ENCODE assay signal across 1 cellular context in genomic region chr10:100303724-100304319, GRCh38.
TF ChIP-seq lines count a peak whose summit lies in the region.

No MANE protein-coding gene starts in this region.

TF ChIP-seq in HepG2, 621 proteins besides CTCF, POLR2A, EP300 and RAD21:
- TF ChIP-seq STAG1 (CRISPR knock-in tag; IDR thresholded peaks at IDR 0.05) (peak; percentile 77), HMGXB4 (CRISPR knock-in tag; IDR thresholded peaks at IDR 0.05; ENCODE audit: borderline replicate concordance in 1 of 2, low read depth in 1 of 2) (0 out of 4 replicates have a peak, but pooled peaks of 1 of the 2 experiments have one; percentile 23), ARID3A (IDR thresholded peaks at IDR 0.05; ENCODE audit: low read depth, low read length) (0 out of 2 replicates have a peak, but pooled peaks have one; percentile 24), RFXANK (CRISPR knock-in tag; IDR thresholded peaks at IDR 0.05) (no peak), ZBTB40 (IDR thresholded peaks at IDR 0.05) (no peak), ZBTB40 (CRISPR knock-in tag; IDR thresholded peaks at IDR 0.05) (no peak), TOE1 (CRISPR knock-in tag; IDR thresholded peaks at IDR 0.05) (no peak), MIXL1 (CRISPR knock-in tag; IDR thresholded peaks at IDR 0.05) (peak; percentile 30; the same call in 1 of the 2 replicates), ATF4 (CRISPR knock-in tag; IDR thresholded peaks at IDR 0.05) (no peak), CEBPG (CRISPR knock-in tag; IDR thresholded peaks at IDR 0.05) (0 out of 2 replicates have a peak, but pooled peaks have one; percentile 9), SMC3 (IDR thresholded peaks at IDR 0.05; ENCODE audit: low read length) (peak; percentile 60)
